ENCODE assay signal across 8 cellular contexts in genomic region chr11:64652586-64653387, GRCh38.
DNase-seq lines count a peak whose midpoint lies in the region; ATAC-seq and TF ChIP-seq lines count a peak whose summit lies in the region.

No MANE protein-coding gene starts in this region.

- TF ChIP-seq POLR2A in vagina (IDR thresholded peaks at IDR 0.05) = no peak

- H3K4me3 ChIP-seq in MM.1S (ENCODE audit: low read length) (no peak overlapping the region), SK-N-SH (ENCODE audit: low read depth in 2 of 2, low read length in 1 of 2) (no peak overlapping the region; a peak in 1 of 4 replicates), psoas muscle (no peak overlapping the region), vagina (no peak overlapping the region)

- H4K20me1 ChIP-seq in MM.1S (ENCODE audit: insufficient read depth, low read length) (no peaks in the 10 kb centered on the region), SK-N-SH (ENCODE audit: insufficient read depth) (no peaks in the 10 kb centered on the region)

- peak; percentile 93 for TF ChIP-seq RAD21 in SK-N-SH (IDR thresholded peaks at IDR 0.05; ENCODE audit: low read length)

- ATAC-seq in Right ventricle myocardium superior (ENCODE audit: poor library complexity) = peak; percentile 82
- peak; percentile 74 to 89 (median 82) for ATAC-seq in psoas muscle
- no peak for ATAC-seq in HG03280 (IDR thresholded peaks at IDR 0.05; ENCODE audit: unreplicated experiment)

- 48% methylated on average over 11 of the region's 13 CpGs for WGBS in SK-N-SH (ENCODE audit: low lambda C conversion rate)
- 48 to 55% (median 51%) methylated on average over 13 of the region's 13 CpGs for WGBS in psoas muscle, 3 donors

- H3K4me1 ChIP-seq in MM.1S (ENCODE audit: low read length) = no peaks in the 10 kb centered on the region
- H3K4me1 ChIP-seq in SK-N-SH (ENCODE audit: control insufficient read depth in 1 of 2, insufficient read depth in 2 of 2, low read depth in 1 of 2, low read length in 1 of 2) = peaks cover 0 to 7% of the 10 kb centered on the region in 2 experiments; a peak in 1 of 4 replicates
- H3K4me1 ChIP-seq in psoas muscle = no peaks in the 10 kb centered on the region
- H3K4me1 ChIP-seq in vagina = peaks cover 21% of the 10 kb centered on the region

- H2AFZ ChIP-seq in MM.1S (ENCODE audit: low read length) = no peak overlapping the region
- H2AFZ ChIP-seq in SK-N-SH (ENCODE audit: low read depth) = no peak overlapping the region

- no peaks in the 10 kb centered on the region for H3F3A ChIP-seq in MM.1S (ENCODE audit: insufficient read depth, low read length)
- H3F3A ChIP-seq in SK-N-SH (replicated peaks; ENCODE audit: insufficient read depth) = no peaks in the 10 kb centered on the region

- H3K4me2 ChIP-seq in MM.1S (ENCODE audit: low read depth, low read length) (no peak overlapping the region), SK-N-SH (no peak overlapping the region)

- DNase-seq in Daoy (ENCODE audit: low read depth) = peak; percentile 80
- peak; percentile 39 for DNase-seq in MM.1S
- peak; percentile 93 for DNase-seq in SK-N-SH
- peak; percentile 73 for DNase-seq in activated naive CD4-positive, alpha-beta T cell treated with anti-CD3 and anti-CD28 coated beads, Interleukin-2, amount 50 U/mL, for 16 hours
- DNase-seq in Right ventricle myocardium superior = peak; percentile 83
- peak; percentile 74 to 87 for DNase-seq in psoas muscle
- no peak for DNase-seq in vagina (ENCODE audit: extremely low spot score in 2 of 2)

- CTCF ChIA-PET in SK-N-SH (lab: Yijun Ruan, JAX) = interaction anchor here (0.6 to 8.6 kb wide), 44 partner anchors 9 to 400 kb away, joined by 3 to 121 read pairs (median 5); partner anchors contain the start of gene RASGRP2

- intact Hi-C loops in Right ventricle myocardium superior (cut with DNase I) = loop anchor here (2.0 kb wide), 1 partner anchor 204 kb away; no protein-coding TSS in a partner anchor
- intact Hi-C loops in psoas muscle (cut with DNase I) = loop anchor here (1.0 to 5.0 kb wide), 4 partner anchors 70 to 204 kb away; partner anchors contain the start of gene NRXN2 (in 1 of the 2)
- intact Hi-C loops in vagina (cut with DNase I) = loop anchor here (2.0 kb wide), 1 partner anchor 100 kb away; no protein-coding TSS in a partner anchor

- no peak for TF ChIP-seq EP300 in SK-N-SH (IDR thresholded peaks at IDR 0.05; ENCODE audit: borderline replicate concordance in 1 of 2, low read depth in 1 of 2, low read length in 1 of 2)

- TF ChIP-seq CTCF in MM.1S (IDR thresholded peaks at IDR 0.05; ENCODE audit: low read length) (peak; percentile 85), SK-N-SH (IDR thresholded peaks at IDR 0.05) (peak; percentile 83), psoas muscle (IDR thresholded peaks at IDR 0.05) (peak; percentile 80), vagina (IDR thresholded peaks at IDR 0.05) (peak; percentile 83 to 96 (median 88))

- POLR2A ChIA-PET in SK-N-SH (lab: Yijun Ruan, JAX) = interaction anchor here (0.6 kb wide), 1 partner anchor 92 kb away, joined by 3 read pairs; no protein-coding TSS in a partner anchor

- H3K27me3 ChIP-seq in MM.1S (replicated peaks; ENCODE audit: insufficient read depth, low read length) = peaks cover 68% of the 10 kb centered on the region
- H3K27me3 ChIP-seq in SK-N-SH (ENCODE audit: insufficient read depth) = no peaks in the 10 kb centered on the region
- peaks cover 0 to 7% (median 4%) of the 10 kb centered on the region in 3 donors for H3K27me3 ChIP-seq in psoas muscle (ENCODE audit: insufficient read depth in 3 of 3, low read length in 2 of 3)
- H3K27me3 ChIP-seq in vagina = no peaks in the 10 kb centered on the region

- H3K36me3 ChIP-seq in MM.1S (replicated peaks; ENCODE audit: insufficient read depth, low read length) (no peaks in the 10 kb centered on the region), SK-N-SH (replicated peaks in 1 of 2; ENCODE audit: control insufficient read depth in 1 of 2, insufficient read depth in 2 of 2, low read length in 1 of 2) (no peaks in the 10 kb centered on the region), psoas muscle (ENCODE audit: insufficient read depth in 1 of 2, low read depth in 1 of 2) (no peaks in the 10 kb centered on the region), vagina (no peaks in the 10 kb centered on the region)

- H3K9me2 ChIP-seq in MM.1S (replicated peaks; ENCODE audit: insufficient read depth, low read length) = no peaks in the 10 kb centered on the region
- no peaks in the 10 kb centered on the region for H3K9me2 ChIP-seq in SK-N-SH

- no peaks in the 10 kb centered on the region for H3K9me3 ChIP-seq in MM.1S (replicated peaks; ENCODE audit: insufficient read depth, low read length)
- H3K9me3 ChIP-seq in SK-N-SH = no peaks in the 10 kb centered on the region
- no peaks in the 10 kb centered on the region for H3K9me3 ChIP-seq in psoas muscle
- H3K9me3 ChIP-seq in vagina = no peaks in the 10 kb centered on the region

- H3K27ac ChIP-seq in MM.1S (ENCODE audit: low read length) = no peak overlapping the region
- no peak overlapping the region for H3K27ac ChIP-seq in SK-N-SH (ENCODE audit: low read depth in 2 of 2, low read length in 1 of 2)
- no peak overlapping the region for H3K27ac ChIP-seq in psoas muscle
- H3K27ac ChIP-seq in vagina = no peak overlapping the region

- no peaks in the 10 kb centered on the region for H3K79me2 ChIP-seq in MM.1S (ENCODE audit: low read length)
- H3K79me2 ChIP-seq in SK-N-SH (ENCODE audit: insufficient read depth) = no peaks in the 10 kb centered on the region

- H3K9ac ChIP-seq in MM.1S (ENCODE audit: low read length) (no peak overlapping the region), SK-N-SH (no peak overlapping the region)

TF ChIP-seq in SK-N-SH, 30 proteins besides CTCF, POLR2A, EP300 and RAD21:
- TF ChIP-seq SMC3 (IDR thresholded peaks at IDR 0.05; ENCODE audit: low read depth, low read length) (peak; percentile 87), CHD2 (IDR thresholded peaks at IDR 0.05; ENCODE audit: low read length, partially characterized antibody) (no peak)

Comparison
In these comparisons a context has a peak if more than half of its experiments do, and no peak if none do; other contexts are left out.
1. DNase-seq: peak in Daoy (single experiment), MM.1S (single experiment), SK-N-SH (single experiment), activated naive CD4-positive, alpha-beta T cell treated with anti-CD3 and anti-CD28 coated beads, Interleukin-2, amount 50 U/mL, for 16 hours (single experiment), Right ventricle myocardium superior (single experiment) and psoas muscle (2 of 2); none in vagina (0 of 2).
2. Peak in every context shown above with its lines, with median percentiles within 50 percentile points of each other: CTCF ChIP-seq.